In the genomic region with DNA sequence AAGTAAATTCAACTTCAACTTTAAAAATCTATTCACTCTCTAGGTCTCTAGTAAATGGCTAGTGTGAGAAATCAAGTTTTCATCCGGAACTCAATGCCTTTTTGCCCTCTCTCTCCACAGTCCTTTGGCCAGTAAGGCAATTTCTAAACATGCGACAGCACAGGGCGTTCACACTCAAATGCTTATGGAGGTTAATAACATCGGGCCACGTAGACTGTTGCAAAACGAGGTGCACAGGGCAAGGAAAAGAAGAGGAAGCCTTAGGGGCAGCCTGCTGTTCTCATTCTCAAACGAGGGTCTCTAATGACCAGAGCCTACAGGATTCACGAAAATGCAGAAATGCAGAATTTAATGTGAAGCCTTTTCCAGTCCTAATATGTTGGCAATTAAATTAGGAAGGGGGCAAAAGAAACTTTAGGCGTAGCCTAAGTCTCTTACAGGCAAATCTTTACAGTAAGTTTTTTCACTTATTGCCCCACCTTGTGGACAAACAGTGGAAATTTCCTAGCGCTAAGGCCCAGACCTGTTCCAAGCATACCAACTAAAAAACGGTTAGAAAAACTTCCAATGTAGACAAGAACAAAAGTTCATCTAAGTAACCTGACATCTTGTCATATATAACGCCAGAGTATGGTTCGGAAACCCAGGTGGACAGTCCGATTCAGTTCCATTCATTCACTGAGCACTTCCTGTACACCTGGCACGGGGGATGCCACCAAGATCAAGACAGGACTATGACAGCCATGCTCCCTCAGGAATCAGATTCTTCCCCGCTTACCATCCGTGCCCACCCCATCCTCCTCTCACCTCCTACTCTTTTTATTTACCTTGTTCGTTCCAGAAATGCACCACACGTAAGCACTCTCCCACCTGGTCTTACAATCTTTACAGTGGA, we compare ENCODE assay signal across 8 cellular contexts. TPM values are rescaled to one million over a fixed set of nuclear protein-coding genes. Genes with fewer than 3 reads are reported as not detected.
A peak's percentile ranks its signal among the peaks of the same experiment; 100 is the strongest.
DNase-seq lines count a peak whose midpoint lies in the region; ATAC-seq and TF ChIP-seq lines count a peak whose summit lies in the region.

No MANE protein-coding gene starts in this region.

- no peak overlapping the region for H2AFZ ChIP-seq in GM23338

- no peak overlapping the region for H3K27ac ChIP-seq in GM23338 (ENCODE audit: low read depth)

- H3F3A ChIP-seq in GM23338 (replicated peaks; ENCODE audit: low read depth): no peaks in the 10 kb centered on the region

- H3K4me3 ChIP-seq in GM23338: no peak overlapping the region

- ATAC-seq in GM23338 (peak; percentile 76), activated B cell treated with CpG ODN at 0.5 μM for 24 hours (ENCODE audit: low read depth) (peak; percentile 56), HG02970 (IDR thresholded peaks at IDR 0.05; ENCODE audit: low FRiP score, unreplicated experiment) (no peak)

- no peaks in the 10 kb centered on the region for H3K9me3 Mint-ChIP-seq in activated naive CD4-positive, alpha-beta T cell treated with anti-CD3 and anti-CD28 coated beads for 36 hours
- H3K9me3 Mint-ChIP-seq in GM23338 (no peaks in the 10 kb centered on the region), activated B cell treated with CpG ODN at 0.5 μM for 24 hours (no peaks in the 10 kb centered on the region), glutamatergic neuron (ENCODE audit: unreplicated experiment) (peaks cover 2% of the 10 kb centered on the region), progenitor cell of endocrine pancreas (ENCODE audit: low read depth) (no peaks in the 10 kb centered on the region)

- H3K36me3 Mint-ChIP-seq in activated naive CD4-positive, alpha-beta T cell treated with anti-CD3 and anti-CD28 coated beads for 36 hours (ENCODE audit: low read depth): no peaks in the 10 kb centered on the region
- no peaks in the 10 kb centered on the region for H3K36me3 Mint-ChIP-seq in GM23338 (ENCODE audit: low read depth)
- H3K36me3 Mint-ChIP-seq in activated B cell treated with CpG ODN at 0.5 μM for 24 hours (ENCODE audit: low read depth): peaks cover 2% of the 10 kb centered on the region
- no peaks in the 10 kb centered on the region for H3K36me3 Mint-ChIP-seq in glutamatergic neuron (ENCODE audit: unreplicated experiment)
- H3K36me3 Mint-ChIP-seq in progenitor cell of endocrine pancreas (ENCODE audit: insufficient read depth): no peaks in the 10 kb centered on the region

- peaks cover 14% of the 10 kb centered on the region for H3K4me1 Mint-ChIP-seq in activated naive CD4-positive, alpha-beta T cell treated with anti-CD3 and anti-CD28 coated beads for 36 hours (ENCODE audit: low read depth)
- H3K4me1 Mint-ChIP-seq in GM23338 (peaks cover 7% of the 10 kb centered on the region), activated B cell treated with CpG ODN at 0.5 μM for 24 hours (peaks cover 18% of the 10 kb centered on the region), glutamatergic neuron (ENCODE audit: low read depth, unreplicated experiment) (no peaks in the 10 kb centered on the region), progenitor cell of endocrine pancreas (ENCODE audit: low read depth) (peaks cover 2% of the 10 kb centered on the region)

- no peaks in the 10 kb centered on the region for H3K9me2 ChIP-seq in GM23338 (ENCODE audit: insufficient read depth)

- H4K20me1 ChIP-seq in GM23338 (replicated peaks; ENCODE audit: insufficient read depth): no peaks in the 10 kb centered on the region

- intact Hi-C loops in activated naive CD4-positive, alpha-beta T cell treated with anti-CD3 and anti-CD28 coated beads for 36 hours (cut with micrococcal nuclease): loop anchor here (1.0 to 10.0 kb wide), 7 partner anchors 42 to 605 kb away; no protein-coding TSS in a partner anchor
- intact Hi-C loops in activated B cell treated with CpG ODN at 0.5 μM for 24 hours (cut with micrococcal nuclease): loop anchor here (1.0 to 10.0 kb wide), 8 partner anchors 42 to 1115 kb away; a partner anchor contains a TSS

- no peaks in the 10 kb centered on the region for H3K27me3 Mint-ChIP-seq in activated naive CD4-positive, alpha-beta T cell treated with anti-CD3 and anti-CD28 coated beads for 36 hours (ENCODE audit: low read depth)
- H3K27me3 Mint-ChIP-seq in GM23338 (ENCODE audit: insufficient read depth, low read depth, poor library complexity) (peaks cover 7% of the 10 kb centered on the region), activated B cell treated with CpG ODN at 0.5 μM for 24 hours (no peaks in the 10 kb centered on the region), glutamatergic neuron (ENCODE audit: unreplicated experiment) (no peaks in the 10 kb centered on the region), progenitor cell of endocrine pancreas (no peaks in the 10 kb centered on the region)

- H3K4me2 ChIP-seq in GM23338: no peak overlapping the region

- CTCF ChIA-PET in activated naive CD4-positive, alpha-beta T cell treated with anti-CD3 and anti-CD28 coated beads for 36 hours (lab: Charles Lee): interaction anchor here (0.6 to 2.1 kb wide), 11 partner anchors 9 to 881 kb away, joined by 3 to 11 read pairs (median 5); no protein-coding TSS in a partner anchor
- CTCF ChIA-PET in activated B cell treated with CpG ODN at 0.5 μM for 24 hours (lab: Charles Lee): interaction anchor here (0.6 to 3.9 kb wide), 3 partner anchors 359 to 400 kb away, joined by 4 to 20 read pairs (median 11); no protein-coding TSS in a partner anchor

- no peaks in the 10 kb centered on the region for H3K36me3 ChIP-seq in GM23338 (ENCODE audit: insufficient read depth)

- POLR2A ChIA-PET in activated B cell treated with CpG ODN at 0.5 μM for 24 hours (lab: Charles Lee): no interaction called here

- TF ChIP-seq CTCF in GM23338 (conservative IDR thresholded peaks at IDR 0.05; ENCODE audit: low read depth in 2 of 2) (peak; percentile 66 to 82), activated B cell treated with CpG ODN at 0.5 μM for 24 hours (IDR thresholded peaks at IDR 0.05) (no peak), glutamatergic neuron (IDR thresholded peaks at IDR 0.05; ENCODE audit: partially characterized antibody, unreplicated experiment) (peak; percentile 82), progenitor cell of endocrine pancreas (IDR thresholded peaks at IDR 0.05; ENCODE audit: unreplicated experiment) (peak; percentile 76)

- H3K4me3 Mint-ChIP-seq in activated naive CD4-positive, alpha-beta T cell treated with anti-CD3 and anti-CD28 coated beads for 36 hours: no peak overlapping the region
- H3K4me3 Mint-ChIP-seq in GM23338 (no peak overlapping the region), activated B cell treated with CpG ODN at 0.5 μM for 24 hours (peak overlapping the region; percentile 13), glutamatergic neuron (ENCODE audit: unreplicated experiment) (no peak overlapping the region), progenitor cell of endocrine pancreas (ENCODE audit: low read depth) (no peak overlapping the region)

- no peaks in the 10 kb centered on the region for H3K79me2 ChIP-seq in GM23338 (replicated peaks; ENCODE audit: insufficient read depth)

- DNase-seq in activated naive CD4-positive, alpha-beta T cell treated with anti-CD3 and anti-CD28 coated beads for 36 hours: peak; percentile 43
- no peak for DNase-seq in activated naive CD4-positive, alpha-beta T cell treated with anti-CD3 and anti-CD28 coated beads, Interleukin-2, amount 50 U/mL, for 16 hours
- peak; percentile 74 for DNase-seq in GM23338 (ENCODE audit: low spot score)
- DNase-seq in NCI-H1092 treated with DMSO at 0.1 percent for 48 hours (lab: John Stamatoyannopoulos, UW): peak; percentile 59
- DNase-seq in activated B cell treated with CpG ODN at 0.5 μM for 24 hours: no peak
- DNase-seq in glutamatergic neuron: no peak
- no peak for DNase-seq in progenitor cell of endocrine pancreas (ENCODE audit: low spot score, unreplicated experiment)

- H3K27ac Mint-ChIP-seq in activated naive CD4-positive, alpha-beta T cell treated with anti-CD3 and anti-CD28 coated beads for 36 hours: no peak overlapping the region
- H3K27ac Mint-ChIP-seq in GM23338: no peak overlapping the region
- H3K27ac Mint-ChIP-seq in activated B cell treated with CpG ODN at 0.5 μM for 24 hours: no peak overlapping the region
- no peak overlapping the region for H3K27ac Mint-ChIP-seq in glutamatergic neuron (ENCODE audit: unreplicated experiment)
- H3K27ac Mint-ChIP-seq in progenitor cell of endocrine pancreas: no peak overlapping the region

- H3K27me3 ChIP-seq in GM23338 (ENCODE audit: insufficient read depth): no peaks in the 10 kb centered on the region

- no peaks in the 10 kb centered on the region; the same call in 1 of the 2 replicates for H3K4me1 ChIP-seq in GM23338 (ENCODE audit: insufficient read depth)

TF ChIP-seq in GM23338, 12 proteins besides CTCF, POLR2A, EP300 and RAD21 (continues in another document):
- no peak for TF ChIP-seq POLR2AphosphoS5 (IDR thresholded peaks at IDR 0.05; ENCODE audit: low read depth)
- TF ChIP-seq STAT1 (IDR thresholded peaks at IDR 0.05; ENCODE audit: unreplicated experiment): no peak
- no peak for TF ChIP-seq ZNF114 (CRISPR knock-in tag; IDR thresholded peaks at IDR 0.05)

RNA-seq across cellular contexts. Expression of a gene that starts 5.1 kb away (rescaled TPM):
- not detected for total RNA-seq in activated naive CD4-positive, alpha-beta T cell treated with anti-CD3 and anti-CD28 coated beads for 36 hours
- total RNA-seq in GM23338 (2014; rRNA removed; shearing (Covaris generic)): 0.23 and 0.56 TPM in 2 replicates
- polyA plus RNA-seq in GM23338 (2016; fragmentation: Nextera tagmentation; extraction: Ambion mirVana): 0.31 and 0.37 TPM in 2 replicates
- total RNA-seq in activated B cell treated with CpG ODN at 0.5 μM for 24 hours: not detected in 2 replicates
- total RNA-seq in glutamatergic neuron (ENCODE audit: unreplicated experiment): not detected
- total RNA-seq in progenitor cell of endocrine pancreas: not detected in 2 replicates

RNA-seq across cellular contexts. Expression of a gene that starts 5.2 kb away (rescaled TPM):
- total RNA-seq in activated naive CD4-positive, alpha-beta T cell treated with anti-CD3 and anti-CD28 coated beads for 36 hours: 10 to 100 TPM; 17.3 to 21.3 TPM
- 22.4 and 28.6 TPM in 2 replicates for total RNA-seq in GM23338 (2014; rRNA removed; shearing (Covaris generic))
- 28.1 and 38.7 TPM in 2 replicates for polyA plus RNA-seq in GM23338 (2016; fragmentation: Nextera tagmentation; extraction: Ambion mirVana)
- total RNA-seq in activated B cell treated with CpG ODN at 0.5 μM for 24 hours: 4.5 and 6.6 TPM in 2 replicates
- 3.0 TPM for total RNA-seq in glutamatergic neuron (ENCODE audit: unreplicated experiment)
- 11.3 and 14.7 TPM in 2 replicates for total RNA-seq in progenitor cell of endocrine pancreas

Comparison
In these comparisons a context has a peak if more than half of its experiments do, and no peak if none do; other contexts are left out.
1. DNase-seq: peak in activated naive CD4-positive, alpha-beta T cell treated with anti-CD3 and anti-CD28 coated beads for 36 hours (single experiment), GM23338 (single experiment) and NCI-H1092 treated with DMSO at 0.1 percent for 48 hours (single experiment); none in activated naive CD4-positive, alpha-beta T cell treated with anti-CD3 and anti-CD28 coated beads, Interleukin-2, amount 50 U/mL, for 16 hours (single experiment), activated B cell treated with CpG ODN at 0.5 μM for 24 hours (single experiment), glutamatergic neuron (single experiment) and progenitor cell of endocrine pancreas (single experiment).